ENCODE assay signal across 11 cellular contexts in the genomic region with DNA sequence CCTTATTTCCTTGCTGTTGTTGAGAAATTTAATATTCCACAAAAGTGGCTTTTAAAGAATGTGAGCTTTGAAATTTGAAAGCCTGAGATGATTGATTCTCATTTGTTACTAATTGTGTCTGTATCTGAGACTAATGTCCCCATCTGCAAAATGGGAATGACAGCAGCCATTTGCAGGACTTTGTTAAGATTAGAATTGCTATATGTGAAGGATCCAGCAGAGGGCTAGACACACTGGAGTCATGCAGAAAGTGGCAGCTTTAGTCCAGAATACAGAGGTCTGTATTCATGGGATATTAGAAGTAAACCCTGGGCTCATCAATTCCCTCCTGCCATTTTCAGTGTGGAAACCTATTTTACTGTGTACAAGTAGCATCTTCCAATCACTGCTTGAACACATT.
DNase-seq lines count a peak whose midpoint lies in the region; ATAC-seq and TF ChIP-seq lines count a peak whose summit lies in the region.
"Had no signal": no experiment of that assay in that cellular context is flagged by ENCODE, and none has a peak within 500 bp of the region (broad histone marks: within the 10 kb centered on the region; RNA-seq: fewer than 3 reads in every experiment).

No MANE protein-coding gene starts in this region.

- intact Hi-C loops in A673 (cut with micrococcal nuclease; ENCODE audit: unreplicated experiment) (loop anchor here (2.0 kb wide), 1 partner anchor 417 kb away; no protein-coding TSS in a partner anchor), testis (cut with DNase I; ENCODE audit: low total_unique reads) (no loop called here)

- no peak overlapping the region for H3K27ac ChIP-seq in A673 (ENCODE audit: low read depth, low read length, poor library complexity, severe bottlenecking)
- no peak overlapping the region for H3K27ac ChIP-seq in testis
- H3K27ac ChIP-seq: SJSA1, tibial nerve had no signal

- no peaks in the 10 kb centered on the region for H3K36me3 ChIP-seq in A673 (ENCODE audit: insufficient read depth, low read length, poor library complexity, severe bottlenecking)
- no peaks in the 10 kb centered on the region for H3K36me3 ChIP-seq in adipocyte (ENCODE audit: control insufficient read depth, insufficient read depth, low read length, severe bottlenecking)
- H3K36me3 ChIP-seq in MG63: no peaks in the 10 kb centered on the region
- H3K36me3 ChIP-seq in testis (ENCODE audit: low read depth, missing control alignments): no peaks in the 10 kb centered on the region
- H3K36me3 ChIP-seq: SJSA1, tibial nerve had no signal

- H3K4me3 ChIP-seq in A673 (ENCODE audit: low read depth, low read length, poor library complexity, severe bottlenecking) (no peak overlapping the region), adipocyte (ENCODE audit: low read length) (no peak overlapping the region), MG63 (no peak overlapping the region), testis (no peak overlapping the region)
- H3K4me3 ChIP-seq: SJSA1, tibial nerve had no signal

- H3K27me3 ChIP-seq in A673 (replicated peaks; ENCODE audit: insufficient read depth, low read depth, low read length, poor library complexity): no peaks in the 10 kb centered on the region
- peaks cover 2% of the 10 kb centered on the region for H3K27me3 ChIP-seq in adipocyte (replicated peaks; ENCODE audit: control insufficient read depth, insufficient read depth, low read length)
- H3K27me3 ChIP-seq in MG63: no peaks in the 10 kb centered on the region
- H3K27me3 ChIP-seq in testis: no peaks in the 10 kb centered on the region
- H3K27me3 ChIP-seq: SJSA1, tibial nerve had no signal

- ATAC-seq in GM18861 (IDR thresholded peaks at IDR 0.05; ENCODE audit: unreplicated experiment) (peak; percentile 83), HG03457 (IDR thresholded peaks at IDR 0.05; ENCODE audit: unreplicated experiment) (peak; percentile 71), HG02840 (IDR thresholded peaks at IDR 0.05; ENCODE audit: low FRiP score, unreplicated experiment) (no peak)

- peak; percentile 47 for DNase-seq in A673 (ENCODE audit: low spot score)
- DNase-seq in adipocyte (ENCODE audit: low read depth): peak; percentile 0
- DNase-seq in MG63: no peak
- DNase-seq in hypothalamus (lab: John Stamatoyannopoulos, UW): no peak
- DNase-seq in testis: no peak
- DNase-seq: occipital lobe had no signal

- BruUV-seq in A673 (replicated peaks; lab: Mats Ljungman, UMichigan): no TSS peak

- H3K9ac ChIP-seq in adipocyte (ENCODE audit: low read length): no peak overlapping the region

- TF ChIP-seq CTCF in A673 (conservative IDR thresholded peaks at IDR 0.05; ENCODE audit: low read depth, low read length) (peak; percentile 36), testis (IDR thresholded peaks at IDR 0.05) (peak in 1 of 3 experiments; percentile 26)

- no peaks in the 10 kb centered on the region for H3K9me3 ChIP-seq in A673 (ENCODE audit: low read depth, low read length, poor library complexity, severe bottlenecking)
- H3K9me3 ChIP-seq in adipocyte (ENCODE audit: control insufficient read depth, low read length): no peaks in the 10 kb centered on the region
- no peaks in the 10 kb centered on the region for H3K9me3 ChIP-seq in MG63
- H3K9me3 ChIP-seq in testis: no peaks in the 10 kb centered on the region
- H3K9me3 ChIP-seq: SJSA1 had no signal

- POLR2A ChIA-PET in A673 (lab: Charles Lee; ENCODE audit: low non-redundant PET): interaction anchor here (0.6 kb wide), 1 partner anchor 627 kb away, joined by 3 read pairs; no protein-coding TSS in a partner anchor

- H3K4me1 ChIP-seq in A673 (ENCODE audit: insufficient read depth, low read length, poor library complexity, severe bottlenecking) (no peaks in the 10 kb centered on the region), adipocyte (ENCODE audit: control insufficient read depth, insufficient read depth, low read length) (no peaks in the 10 kb centered on the region), testis (no peaks in the 10 kb centered on the region)
- H3K4me1 ChIP-seq: SJSA1, tibial nerve had no signal

- CTCF ChIA-PET in A673 (lab: Charles Lee): no interaction called here

- no peak for TF ChIP-seq POLR2A in testis (IDR thresholded peaks at IDR 0.05)

Comparison
In these comparisons a context has a peak if more than half of its experiments do, and no peak if none do; other contexts are left out.
1. DNase-seq: peak in A673 (single experiment) and adipocyte (single experiment); none in MG63 (single experiment), hypothalamus (0 of 51) and testis (single experiment).